3 cellular contexts compared by ENCODE assay signal in the genomic region with DNA sequence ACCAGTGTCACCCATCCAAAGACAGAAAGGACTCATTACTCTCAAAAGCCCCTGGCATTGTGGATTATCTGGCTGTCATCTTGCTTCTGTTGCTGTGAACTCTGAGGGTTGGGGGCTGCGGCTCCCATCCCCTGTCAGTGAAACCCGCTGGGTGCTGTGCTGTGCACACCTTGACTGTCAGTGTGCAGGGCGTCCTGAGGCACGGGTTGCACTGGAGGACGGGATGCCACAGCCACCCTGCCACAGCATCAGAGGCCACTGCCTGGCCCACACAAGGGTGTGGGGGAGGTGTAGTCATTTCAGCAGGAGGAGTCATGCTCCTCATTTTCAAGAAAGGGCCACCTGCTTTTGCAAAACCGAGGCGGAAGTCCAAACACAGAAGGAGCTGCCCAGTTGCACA.
"Had no signal": no experiment of that assay in that cellular context is flagged by ENCODE, and none has a peak within 500 bp of the region (broad histone marks: within the 10 kb centered on the region; RNA-seq: fewer than 3 reads in every experiment).

No MANE protein-coding gene starts in this region.

- DNase-seq: GDM1, GF-D8 had no signal

- H3K4me3 ChIP-seq: GM12878 had no signal

- ATAC-seq: GM12878 had no signal
